ENCODE assay signal across 8 cellular contexts in the genomic region with DNA sequence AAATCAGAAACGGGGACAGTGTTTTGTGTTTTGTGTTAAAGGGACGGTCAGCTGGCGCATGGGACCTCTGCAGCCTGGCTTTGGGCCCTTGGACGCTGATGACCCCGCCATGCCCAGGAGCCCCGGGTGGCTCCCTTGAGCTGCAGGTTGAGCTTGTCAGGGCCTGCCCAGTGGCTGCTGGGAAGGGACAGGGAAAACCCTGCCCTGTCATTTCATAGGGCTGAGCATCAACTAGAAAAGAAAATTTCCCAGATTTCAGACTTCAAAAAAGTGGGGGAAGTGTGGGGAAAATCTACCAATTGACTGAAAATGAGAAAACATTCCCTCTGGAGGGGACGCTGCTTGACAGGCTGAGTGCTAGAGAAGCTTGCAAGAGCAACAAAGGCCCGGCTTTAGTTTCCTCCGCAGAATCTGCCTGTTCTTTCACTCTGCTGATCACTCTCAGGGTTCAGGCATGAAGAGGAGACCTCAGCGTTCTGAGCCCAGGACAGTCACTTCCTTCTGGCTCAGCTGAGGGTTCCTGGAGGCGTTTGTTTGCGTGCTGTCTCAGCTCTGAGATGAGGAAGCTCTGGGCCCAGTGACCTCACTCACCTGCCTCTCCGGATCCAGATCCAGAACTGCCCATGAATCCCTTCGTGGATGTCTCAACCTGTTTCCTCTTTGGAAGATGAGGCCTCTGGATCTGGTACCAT. TPM values are rescaled to one million over a fixed set of nuclear protein-coding genes. Genes with fewer than 3 reads are reported as not detected.
DNase-seq lines count a peak whose midpoint lies in the region; ATAC-seq, FAIRE-seq and TF ChIP-seq lines count a peak whose summit lies in the region.

No MANE protein-coding gene starts in this region.

- no peaks in the 10 kb centered on the region for H3K27me3 Mint-ChIP-seq in HFFc6 (ENCODE audit: insufficient read depth)
- no peaks in the 10 kb centered on the region for H3K27me3 Mint-ChIP-seq in T-cell

- POLR2A ChIA-PET in T-cell (lab: Charles Lee): no interaction called here

- no peaks in the 10 kb centered on the region for H3K9me3 ChIP-seq in vagina
- no peaks in the 10 kb centered on the region for H3K9me3 ChIP-seq in small intestine (ENCODE audit: control insufficient read depth, low read depth)

- no peak overlapping the region for H3K4me3 ChIP-seq in fibroblast of the aortic adventitia (ENCODE audit: low read depth, low read length)
- no peak overlapping the region for H3K4me3 ChIP-seq in vagina
- no peak overlapping the region for H3K4me3 ChIP-seq in small intestine (ENCODE audit: low read depth in 1 of 2, low read length in 2 of 2)

- CTCF ChIA-PET in T-cell (lab: Charles Lee): interaction anchor here in 1 of 2 donors (0.5 kb wide), 1 partner anchor 50 kb away, joined by 4 read pairs; no protein-coding TSS in a partner anchor

- H3K4me1 Mint-ChIP-seq in HFFc6 (ENCODE audit: low read depth) (peaks cover 21% of the 10 kb centered on the region), T-cell (peaks cover 0 to 6% (median 4%) of the 10 kb centered on the region in 3 donors)

- TF ChIP-seq CTCF in HFFc6 (IDR thresholded peaks at IDR 0.05) (no peak), fibroblast of the aortic adventitia (IDR thresholded peaks at IDR 0.05; ENCODE audit: insufficient read depth, low read length) (no peak), vagina (IDR thresholded peaks at IDR 0.05) (no peak)

- H3K9me3 Mint-ChIP-seq in HFFc6 (no peaks in the 10 kb centered on the region), T-cell (no peaks in the 10 kb centered on the region)

- H3K36me3 Mint-ChIP-seq in HFFc6 (ENCODE audit: low read depth) (no peaks in the 10 kb centered on the region), T-cell (no peaks in the 10 kb centered on the region)

- TF ChIP-seq POLR2A in GM18505 (IDR thresholded peaks at IDR 0.05; ENCODE audit: borderline replicate concordance, extremely low read depth, insufficient read depth, insufficient read length) (no peak), vagina (IDR thresholded peaks at IDR 0.05) (no peak)

- no peaks in the 10 kb centered on the region for H3K27me3 ChIP-seq in vagina
- no peaks in the 10 kb centered on the region for H3K27me3 ChIP-seq in small intestine (ENCODE audit: control insufficient read depth in 2 of 2, insufficient read depth in 2 of 2, low read length in 2 of 2)

- H3K4me3 Mint-ChIP-seq in HFFc6 (peak overlapping the region; percentile 78), T-cell (no peak overlapping the region)

- intact Hi-C loops in vagina (cut with DNase I): no loop called here

- no peak for FAIRE-seq in small intestine (lab: Jason Lieb, UNC)

- WGBS in small intestine, 3 donors: 60 to 63% (median 62%) methylated on average over 13 to 14 of the region's 14 CpGs

- H3K27ac ChIP-seq in vagina: peak overlapping the region; percentile 54
- H3K27ac ChIP-seq in small intestine (ENCODE audit: low read depth in 1 of 2, low read length in 1 of 2): no peak overlapping the region

- no peaks in the 10 kb centered on the region for H3K4me1 ChIP-seq in vagina
- H3K4me1 ChIP-seq in small intestine (ENCODE audit: control insufficient read depth in 2 of 2, insufficient read depth in 1 of 2, low read depth in 1 of 2, low read length in 1 of 2): no peaks in the 10 kb centered on the region

- peak; percentile 72 for ATAC-seq in GM18505 (IDR thresholded peaks at IDR 0.05; ENCODE audit: unreplicated experiment)
- ATAC-seq in T-cell (replicated peaks in 1 of 4): no peak

- H3K36me3 ChIP-seq in vagina: no peaks in the 10 kb centered on the region
- H3K36me3 ChIP-seq in small intestine (ENCODE audit: control insufficient read depth in 2 of 2, insufficient read depth in 2 of 2, low read length in 2 of 2): no peaks in the 10 kb centered on the region

- H3K27ac Mint-ChIP-seq in HFFc6 (peak overlapping the region; percentile 99), T-cell (peak overlapping the region in 1 of 2 donors; percentile 77)

- peak; percentile 68 for DNase-seq in HFFc6
- DNase-seq in NOMO-1 treated with dmso at 0.1 percent for 144 hours (lab: John Stamatoyannopoulos, UW; ENCODE audit: unreplicated experiment): peak; percentile 15
- DNase-seq in fibroblast of the aortic adventitia (ENCODE audit: low read depth): peak; percentile 6
- no peak for DNase-seq in vagina (ENCODE audit: extremely low spot score in 2 of 2)
- no peak for DNase-seq in islet precursor cell
- no peak for DNase-seq in small intestine
- DNase-seq in T-cell: no peak

RNA-seq across cellular contexts. Expression of gene DNAJB6, which starts 18.6 kb away (rescaled TPM):
- 100 to 1,000 TPM; 135 to 204 (median 163) TPM for total RNA-seq in HFFc6 (2021; fragmentation: NEBNext Ultra II Directional; extraction: Animal tissue kit (Norgen Biotek cat#: 25700))
- 86.6 and 140 TPM in 2 replicates for total RNA-seq in fibroblast of the aortic adventitia (ENCODE audit: low replicate concordance)
- total RNA-seq in vagina: 93.1 TPM
- 10 to 100 TPM; 61.7 to 72.0 (median 61.9) TPM for polyA plus RNA-seq in small intestine
- total RNA-seq in T-cell: 100 to 1,000 TPM in 2 of 5 donors, 10 to 100 TPM in 3; 80.7 to 195 (median 89.1) TPM

Comparison
In these comparisons a context has a peak if more than half of its experiments do, and no peak if none do; other contexts are left out.
1. DNase-seq: peak in HFFc6 (single experiment), NOMO-1 treated with dmso at 0.1 percent for 144 hours (single experiment) and fibroblast of the aortic adventitia (single experiment); none in vagina (0 of 2), islet precursor cell (single experiment), small intestine (single experiment) and T-cell (0 of 34).